ENCODE assay signal across 9 cellular contexts in genomic region chr21:25501996-25502665, GRCh38.
A peak's percentile ranks its signal among the peaks of the same experiment; 100 is the strongest.
DNase-seq lines count a peak whose midpoint lies in the region; ATAC-seq and TF ChIP-seq lines count a peak whose summit lies in the region.
"Had no signal": no experiment of that assay in that cellular context is flagged by ENCODE, and none has a peak within 500 bp of the region (broad histone marks: within the 10 kb centered on the region; RNA-seq: fewer than 3 reads in every experiment).

No MANE protein-coding gene starts in this region.

- peaks cover 23% of the 10 kb centered on the region for H3K36me3 Mint-ChIP-seq in natural killer cell treated with Interleukin-12 subunit alpha and Interleukin-12 subunit beta and Interleukin-15 and Interleukin-18, amount 100 ng/mL, for 72 hours
- H3K36me3 Mint-ChIP-seq in natural killer cell = no peaks in the 10 kb centered on the region
- H3K36me3 Mint-ChIP-seq in activated naive CD4-positive, alpha-beta T cell treated with anti-CD3 and anti-CD28 coated beads, Interleukin-2, amount 50 U/mL, for 72 hours = peaks cover 35 to 72% of the 10 kb centered on the region in 2 donors
- H3K36me3 Mint-ChIP-seq: CD4-positive, alpha-beta memory T cell had no signal

- peak overlapping the region; percentile 67 for H3K4me3 Mint-ChIP-seq in natural killer cell treated with Interleukin-12 subunit alpha and Interleukin-12 subunit beta and Interleukin-15 and Interleukin-18, amount 100 ng/mL, for 72 hours
- H3K4me3 Mint-ChIP-seq in natural killer cell = no peak overlapping the region
- peak overlapping the region; percentile 60 to 65 for H3K4me3 Mint-ChIP-seq in stimulated activated naive CD8-positive, alpha-beta T cell treated with anti-CD3 and anti-CD28 coated beads, Interleukin-15, amount 100 ng/mL, for 72 hours
- H3K4me3 Mint-ChIP-seq: CD4-positive, alpha-beta memory T cell had no signal

- H3K4me1 Mint-ChIP-seq in natural killer cell treated with Interleukin-12 subunit alpha and Interleukin-12 subunit beta and Interleukin-15 and Interleukin-18, amount 100 ng/mL, for 72 hours (ENCODE audit: low read depth in 2 of 2) = peaks cover 18 to 37% of the 10 kb centered on the region in 2 donors
- H3K4me1 Mint-ChIP-seq in natural killer cell = peaks cover 0 to 7% of the 10 kb centered on the region in 2 donors
- peaks cover 71% of the 10 kb centered on the region for H3K4me1 Mint-ChIP-seq in stimulated activated naive CD8-positive, alpha-beta T cell treated with anti-CD3 and anti-CD28 coated beads, Interleukin-15, amount 100 ng/mL, for 72 hours

- peak; percentile 83 to 87 for ATAC-seq in natural killer cell treated with Interleukin-12 subunit alpha and Interleukin-12 subunit beta and Interleukin-15 and Interleukin-18, amount 100 ng/mL, for 72 hours
- ATAC-seq in natural killer cell (no peak), HG03565 (IDR thresholded peaks at IDR 0.05; ENCODE audit: unreplicated experiment) (peak; percentile 58), psoas muscle (no peak)
- ATAC-seq in activated naive CD4-positive, alpha-beta T cell treated with anti-CD3 and anti-CD28 coated beads, Interleukin-2, amount 50 U/mL, for 72 hours = peak; percentile 96
- peak; percentile 98 for ATAC-seq in stimulated activated naive CD8-positive, alpha-beta T cell treated with anti-CD3 and anti-CD28 coated beads, Interleukin-15, amount 100 ng/mL, for 72 hours

- H3K27ac ChIP-seq in psoas muscle (no peak overlapping the region), hepatocyte (no peak overlapping the region)

- peaks cover 0 to 2% of the 10 kb centered on the region in 2 donors for H3K27me3 Mint-ChIP-seq in natural killer cell treated with Interleukin-12 subunit alpha and Interleukin-12 subunit beta and Interleukin-15 and Interleukin-18, amount 100 ng/mL, for 72 hours
- no peaks in the 10 kb centered on the region for H3K27me3 Mint-ChIP-seq in natural killer cell (ENCODE audit: low read depth in 2 of 2)
- H3K27me3 Mint-ChIP-seq in stimulated activated naive CD8-positive, alpha-beta T cell treated with anti-CD3 and anti-CD28 coated beads, Interleukin-15, amount 100 ng/mL, for 72 hours = no peaks in the 10 kb centered on the region
- H3K27me3 Mint-ChIP-seq: CD4-positive, alpha-beta memory T cell had no signal

- H3K4me1 ChIP-seq in psoas muscle (no peaks in the 10 kb centered on the region), hepatocyte (ENCODE audit: insufficient read depth) (no peaks in the 10 kb centered on the region)

- no peaks in the 10 kb centered on the region for H3K79me2 ChIP-seq in hepatocyte

- H3K4me3 ChIP-seq in psoas muscle (no peak overlapping the region), hepatocyte (no peak overlapping the region)

- peaks cover 17% of the 10 kb centered on the region for H3K9me3 Mint-ChIP-seq in natural killer cell treated with Interleukin-12 subunit alpha and Interleukin-12 subunit beta and Interleukin-15 and Interleukin-18, amount 100 ng/mL, for 72 hours
- H3K9me3 Mint-ChIP-seq in natural killer cell = peaks cover 0 to 4% of the 10 kb centered on the region in 2 donors
- peaks cover 15 to 23% of the 10 kb centered on the region in 2 donors for H3K9me3 Mint-ChIP-seq in activated naive CD4-positive, alpha-beta T cell treated with anti-CD3 and anti-CD28 coated beads, Interleukin-2, amount 50 U/mL, for 72 hours
- H3K9me3 Mint-ChIP-seq in stimulated activated naive CD8-positive, alpha-beta T cell treated with anti-CD3 and anti-CD28 coated beads, Interleukin-15, amount 100 ng/mL, for 72 hours = peaks cover 26 to 33% of the 10 kb centered on the region in 2 donors

- no peak for DNase-seq in natural killer cell treated with Interleukin-12 subunit alpha and Interleukin-12 subunit beta and Interleukin-15 and Interleukin-18, amount 100 ng/mL, for 72 hours (ENCODE audit: low spot score)
- no peak for DNase-seq in natural killer cell
- peak; percentile 61 to 82 for DNase-seq in activated naive CD4-positive, alpha-beta T cell treated with anti-CD3 and anti-CD28 coated beads, Interleukin-2, amount 50 U/mL, for 72 hours (ENCODE audit: low spot score in 2 of 2)
- peak; percentile 40 to 80 for DNase-seq in stimulated activated naive CD8-positive, alpha-beta T cell treated with anti-CD3 and anti-CD28 coated beads, Interleukin-15, amount 100 ng/mL, for 72 hours
- DNase-seq in NCI-H187 (lab: John Stamatoyannopoulos, UW) = no peak
- DNase-seq in psoas muscle = no peak
- no peak for DNase-seq in hepatocyte (ENCODE audit: low spot score)

- TF ChIP-seq CTCF in natural killer cell (IDR thresholded peaks at IDR 0.05) (no peak), psoas muscle (IDR thresholded peaks at IDR 0.05) (no peak), hepatocyte (IDR thresholded peaks at IDR 0.05; ENCODE audit: poor library complexity) (no peak)

- no peaks in the 10 kb centered on the region for H4K20me1 ChIP-seq in hepatocyte (ENCODE audit: insufficient read depth, poor library complexity, severe bottlenecking)

- H3K27me3 ChIP-seq in psoas muscle (ENCODE audit: insufficient read depth in 3 of 3, low read length in 2 of 3) = no peaks in the 10 kb centered on the region
- H3K27me3 ChIP-seq in hepatocyte = no peaks in the 10 kb centered on the region

- H2AFZ ChIP-seq in hepatocyte = no peak overlapping the region

- H3K4me2 ChIP-seq in hepatocyte = no peak overlapping the region

- no peaks in the 10 kb centered on the region for H3K9me2 ChIP-seq in hepatocyte (replicated peaks; ENCODE audit: insufficient read depth)

- intact Hi-C loops in natural killer cell (cut with micrococcal nuclease) = no loop called here
- intact Hi-C loops in psoas muscle (cut with DNase I) = no loop called here

- peak overlapping the region; percentile 77 to 78 for H3K27ac Mint-ChIP-seq in natural killer cell treated with Interleukin-12 subunit alpha and Interleukin-12 subunit beta and Interleukin-15 and Interleukin-18, amount 100 ng/mL, for 72 hours
- H3K27ac Mint-ChIP-seq in natural killer cell = no peak overlapping the region
- H3K27ac Mint-ChIP-seq in activated naive CD4-positive, alpha-beta T cell treated with anti-CD3 and anti-CD28 coated beads, Interleukin-2, amount 50 U/mL, for 72 hours = peak overlapping the region; percentile 85 to 94
- peak overlapping the region; percentile 76 to 95 for H3K27ac Mint-ChIP-seq in stimulated activated naive CD8-positive, alpha-beta T cell treated with anti-CD3 and anti-CD28 coated beads, Interleukin-15, amount 100 ng/mL, for 72 hours
- H3K27ac Mint-ChIP-seq: CD4-positive, alpha-beta memory T cell had no signal

- WGBS in psoas muscle, 3 donors = 23 to 39% (median 34%) methylated on average over 1 of the region's 1 CpG
- WGBS in hepatocyte (ENCODE audit: low lambda C conversion rate, missing lambda C conversion rate) = 41% methylated on average over 1 of the region's 1 CpG

- H3K9me3 ChIP-seq in psoas muscle = no peaks in the 10 kb centered on the region
- no peaks in the 10 kb centered on the region for H3K9me3 ChIP-seq in hepatocyte (ENCODE audit: low read depth)

- no peaks in the 10 kb centered on the region for H3K36me3 ChIP-seq in psoas muscle (ENCODE audit: insufficient read depth in 1 of 2, low read depth in 1 of 2)
- H3K36me3 ChIP-seq in hepatocyte (replicated peaks; ENCODE audit: insufficient read depth, low read depth) = no peaks in the 10 kb centered on the region

Comparison
In these comparisons a context has a peak if more than half of its experiments do, and no peak if none do; other contexts are left out.
1. ATAC-seq: peak in natural killer cell treated with Interleukin-12 subunit alpha and Interleukin-12 subunit beta and Interleukin-15 and Interleukin-18, amount 100 ng/mL, for 72 hours (2 of 2), HG03565 (single experiment), activated naive CD4-positive, alpha-beta T cell treated with anti-CD3 and anti-CD28 coated beads, Interleukin-2, amount 50 U/mL, for 72 hours (2 of 2) and stimulated activated naive CD8-positive, alpha-beta T cell treated with anti-CD3 and anti-CD28 coated beads, Interleukin-15, amount 100 ng/mL, for 72 hours (single experiment); none in natural killer cell (0 of 3) and psoas muscle (0 of 4).
2. H3K27ac Mint-ChIP-seq: peak in natural killer cell treated with Interleukin-12 subunit alpha and Interleukin-12 subunit beta and Interleukin-15 and Interleukin-18, amount 100 ng/mL, for 72 hours (2 of 2), activated naive CD4-positive, alpha-beta T cell treated with anti-CD3 and anti-CD28 coated beads, Interleukin-2, amount 50 U/mL, for 72 hours (2 of 2) and stimulated activated naive CD8-positive, alpha-beta T cell treated with anti-CD3 and anti-CD28 coated beads, Interleukin-15, amount 100 ng/mL, for 72 hours (2 of 2); none in natural killer cell (0 of 2).
3. DNase-seq: peak in activated naive CD4-positive, alpha-beta T cell treated with anti-CD3 and anti-CD28 coated beads, Interleukin-2, amount 50 U/mL, for 72 hours (2 of 2) and stimulated activated naive CD8-positive, alpha-beta T cell treated with anti-CD3 and anti-CD28 coated beads, Interleukin-15, amount 100 ng/mL, for 72 hours (2 of 2); none in natural killer cell treated with Interleukin-12 subunit alpha and Interleukin-12 subunit beta and Interleukin-15 and Interleukin-18, amount 100 ng/mL, for 72 hours (single experiment), natural killer cell (single experiment), NCI-H187 (0 of 2), psoas muscle (0 of 2) and hepatocyte (single experiment).